ENCODE assay signal across 8 cellular contexts in genomic region chr6:169789944-169790927, GRCh38. TPM values are rescaled to one million over a fixed set of nuclear protein-coding genes. Genes with fewer than 3 reads are reported as not detected.
DNase-seq lines count a peak whose midpoint lies in the region; ATAC-seq and TF ChIP-seq lines count a peak whose summit lies in the region.

No MANE protein-coding gene starts in this region.

- peak; percentile 98 for ATAC-seq in Right ventricle myocardium superior (ENCODE audit: poor library complexity)

- DNase-seq in GM04503 (ENCODE audit: low read depth) = peak; percentile 23
- DNase-seq in HFF-Myc (ENCODE audit: extremely low read depth, low read depth) = peak; percentile 17
- DNase-seq in MV-4-11 (lab: John Stamatoyannopoulos, UW) = peak; percentile 34
- peak; percentile 69 for DNase-seq in SKM-1 (lab: John Stamatoyannopoulos, UW; ENCODE audit: unreplicated experiment)
- peak; percentile 79 for DNase-seq in Right ventricle myocardium superior
- DNase-seq in trophoblast cell = peak; percentile 44 to 76
- DNase-seq in tibial nerve (ENCODE audit: low spot score in 2 of 2) = peak; percentile 49 to 72

- TF ChIP-seq CTCF in HFF-Myc (IDR thresholded peaks at IDR 0.05; ENCODE audit: low read depth, low read length, missing control alignments) (peak; percentile 93), tibial nerve (IDR thresholded peaks at IDR 0.05) (peak; percentile 95 to 99 (median 97))

- H3K79me2 ChIP-seq in trophoblast cell (ENCODE audit: control insufficient read depth, insufficient read depth, low read length, poor library complexity) = no peaks in the 10 kb centered on the region

- H3K79me1 ChIP-seq in trophoblast cell (ENCODE audit: low read length) = no peaks in the 10 kb centered on the region

- H3K4me1 ChIP-seq in trophoblast cell (ENCODE audit: control insufficient read depth in 1 of 2, insufficient read depth in 2 of 2, low read length in 2 of 2) (peaks cover 2 to 5% of the 10 kb centered on the region in 2 experiments), tibial nerve (peaks cover 0 to 18% (median 6%) of the 10 kb centered on the region in 4 donors)

- no peak overlapping the region for H3K27ac Mint-ChIP-seq in activated naive CD8-positive, alpha-beta T cell

- no peak overlapping the region for H3K18ac ChIP-seq in trophoblast cell (ENCODE audit: low read length)

- H2BK5ac ChIP-seq in trophoblast cell (ENCODE audit: low read depth, low read length, poor library complexity) = no peak overlapping the region

- H2AFZ ChIP-seq in trophoblast cell (ENCODE audit: insufficient read depth, low read length, poor library complexity) = peak overlapping the region; percentile 27

- H3K14ac ChIP-seq in trophoblast cell (ENCODE audit: low read length) = no peak overlapping the region

- no peak for TF ChIP-seq POLR2A in tibial nerve (IDR thresholded peaks at IDR 0.05)

- intact Hi-C loops in Right ventricle myocardium superior (cut with DNase I) = loop anchor here (5.0 kb wide), 1 partner anchor 742 kb away; no protein-coding TSS in a partner anchor

- H2BK12ac ChIP-seq in trophoblast cell (ENCODE audit: low read length) = no peak overlapping the region

- no peak overlapping the region for H3K9ac ChIP-seq in trophoblast cell (ENCODE audit: low read length)

- peaks cover 11% of the 10 kb centered on the region for H3K4me1 Mint-ChIP-seq in activated naive CD8-positive, alpha-beta T cell (ENCODE audit: low read depth)

- peak overlapping the region; percentile 88 for H3K4me2 ChIP-seq in trophoblast cell (ENCODE audit: low read length)

- no peak overlapping the region for H4K8ac ChIP-seq in trophoblast cell (ENCODE audit: low read depth, low read length)

- H3K27me3 Mint-ChIP-seq in activated naive CD8-positive, alpha-beta T cell = peaks cover 23% of the 10 kb centered on the region

- no peak overlapping the region for H2BK120ac ChIP-seq in trophoblast cell (ENCODE audit: insufficient read depth, low read length, poor library complexity)

- no peak overlapping the region for H2AK5ac ChIP-seq in trophoblast cell (ENCODE audit: low read length)

- no peak overlapping the region for H3K27ac ChIP-seq in trophoblast cell (ENCODE audit: low read depth, low read length)
- peak overlapping the region; percentile 23 to 77 (median 70) for H3K27ac ChIP-seq in tibial nerve

- H3K4me3 ChIP-seq in HFF-Myc (replicated peaks; ENCODE audit: low read depth, low read length) (peak overlapping the region; percentile 43), trophoblast cell (ENCODE audit: low read depth, low read length) (peak overlapping the region; percentile 33), tibial nerve (peak overlapping the region; percentile 31 to 79 (median 50))

- WGBS in trophoblast cell (ENCODE audit: extremely low coverage, insufficient coverage, insufficient read length) = no CpG with 5 or more reads among the region's 61 CpGs
- WGBS in tibial nerve, 2 donors = 0 to 2% methylated on average over 51 to 58 of the region's 61 CpGs

- H3K9me3 ChIP-seq in trophoblast cell (ENCODE audit: insufficient read depth, low read depth, low read length) (no peaks in the 10 kb centered on the region), tibial nerve (no peaks in the 10 kb centered on the region)

- H3K9me3 Mint-ChIP-seq in activated naive CD8-positive, alpha-beta T cell (ENCODE audit: low read depth) = no peaks in the 10 kb centered on the region

- H4K12ac ChIP-seq in trophoblast cell (ENCODE audit: low read depth, low read length) = no peak overlapping the region

- H3K27me3 ChIP-seq in trophoblast cell (ENCODE audit: insufficient read depth, low read length) (no peaks in the 10 kb centered on the region), tibial nerve (no peaks in the 10 kb centered on the region)

- H3K4me3 Mint-ChIP-seq in activated naive CD8-positive, alpha-beta T cell = peak overlapping the region; percentile 87

- no peak for TF ChIP-seq EP300 in tibial nerve (IDR thresholded peaks at IDR 0.05)

- H3K23ac ChIP-seq in trophoblast cell (ENCODE audit: low read length) = no peak overlapping the region

- H3K36me3 Mint-ChIP-seq in activated naive CD8-positive, alpha-beta T cell = peaks cover 2% of the 10 kb centered on the region

- H4K91ac ChIP-seq in trophoblast cell (ENCODE audit: low read depth, low read length) = no peak overlapping the region

- no peaks in the 10 kb centered on the region for H3K36me3 ChIP-seq in trophoblast cell (ENCODE audit: control insufficient read depth in 1 of 2, insufficient read depth in 2 of 2, low read length in 2 of 2)
- H3K36me3 ChIP-seq in tibial nerve = no peaks in the 10 kb centered on the region

- no peak overlapping the region for H3K4ac ChIP-seq in trophoblast cell (ENCODE audit: low read depth, low read length)

RNA-seq across cellular contexts. Expression of gene ERMARD, which starts 38.8 kb away (rescaled TPM):
- 6.9 TPM for total RNA-seq in Right ventricle myocardium superior
- 8.6 and 9.0 TPM in 2 replicates for polyA plus RNA-seq in trophoblast cell (2013)
- 10 to 100 TPM; 27.4 to 58.3 (median 41.6) TPM for total RNA-seq in tibial nerve

RNA-seq across cellular contexts. Expression of gene DYNLT2, which starts 38.9 kb away (rescaled TPM):
- 0.75 TPM for total RNA-seq in Right ventricle myocardium superior
- polyA plus RNA-seq in trophoblast cell (2013) = 1.3 TPM in 2 replicates
- total RNA-seq in tibial nerve = 1 to 10 TPM; 2.2 to 8.4 (median 5.4) TPM

Comparison
In these comparisons a context has a peak if more than half of its experiments do, and no peak if none do; other contexts are left out.
1. DNase-seq: peak in every context shown above with its lines; median percentile 79 in Right ventricle myocardium superior; 69 in SKM-1; 60 in tibial nerve; 60 in trophoblast cell; 34 in MV-4-11; 23 in GM04503; 17 in HFF-Myc.